ENCODE assay signal across 22 cellular contexts in genomic region chr10:16811765-16812164, GRCh38.
"Had no signal": no experiment of that assay in that cellular context is flagged by ENCODE, and none has a peak within 500 bp of the region (broad histone marks: within the 10 kb centered on the region; RNA-seq: fewer than 3 reads in every experiment).

No MANE protein-coding gene starts in this region.

- H3K4me3 Mint-ChIP-seq: activated CD4-positive, alpha-beta T cell treated with anti-CD3 and anti-CD28 coated beads for 36 hours; activated naive CD4-positive, alpha-beta T cell treated with anti-CD3 and anti-CD28 coated beads for 36 hours; naive thymus-derived CD4-positive, alpha-beta T cell; stimulated activated naive CD8-positive, alpha-beta T cell treated with anti-CD3 and anti-CD28 coated beads, Interleukin-15, amount 100 ng/mL, for 72 hours had no signal

- ATAC-seq: activated CD4-positive, alpha-beta T cell treated with anti-CD3 and anti-CD28 coated beads for 36 hours; esophagus mucosa; lower lobe of right lung; naive thymus-derived CD4-positive, alpha-beta T cell; psoas muscle; stimulated activated naive CD8-positive, alpha-beta T cell treated with anti-CD3 and anti-CD28 coated beads, Interleukin-15, amount 100 ng/mL, for 72 hours had no signal

- DNase-seq: activated CD4-positive, alpha-beta T cell treated with anti-CD3 and anti-CD28 coated beads for 36 hours; activated CD4-positive, alpha-beta T cell treated with anti-CD3 and anti-CD28 coated beads, Interleukin-2, amount 50 U/mL, for 4 hours; activated naive CD4-positive, alpha-beta T cell treated with anti-CD3 and anti-CD28 coated beads for 36 hours; activated T-cell treated with anti-CD3 and anti-CD28 coated beads, Interleukin-2, amount 50 U/mL, for 48 hours; amygdala; dermis blood vessel endothelial cell; effector CD8-positive, alpha-beta T cell; foreskin melanocyte; glutamatergic neuron; lower lobe of right lung; naive thymus-derived CD4-positive, alpha-beta T cell; ovary; psoas muscle; spleen; stimulated activated CD4-positive, alpha-beta T cell treated with anti-CD3 and anti-CD28 coated beads, Interleukin-4, amount 100 ng/mL, for 1 hour; stimulated activated naive CD8-positive, alpha-beta T cell treated with anti-CD3 and anti-CD28 coated beads, Interleukin-15, amount 100 ng/mL, for 72 hours; T-helper 1 cell; T-helper 9 cell; tibial artery had no signal

- H3K4me3 ChIP-seq: cardiac muscle cell, lower lobe of right lung, ovary, psoas muscle, right atrium auricular region, spleen, tibial artery had no signal

- H3K36me3 ChIP-seq: cardiac muscle cell, lower lobe of right lung, ovary, right atrium auricular region had no signal

- H3K27me3 ChIP-seq: cardiac muscle cell, ovary, right atrium auricular region, spleen, tibial artery had no signal

- H3K9me3 ChIP-seq: lower lobe of right lung, ovary, psoas muscle, right atrium auricular region, spleen, tibial artery had no signal

- H3K9me3 Mint-ChIP-seq: activated naive CD4-positive, alpha-beta T cell treated with anti-CD3 and anti-CD28 coated beads for 36 hours; naive thymus-derived CD4-positive, alpha-beta T cell; stimulated activated naive CD8-positive, alpha-beta T cell treated with anti-CD3 and anti-CD28 coated beads, Interleukin-15, amount 100 ng/mL, for 72 hours had no signal

- H3K27ac ChIP-seq: cardiac muscle cell, lower lobe of right lung, ovary, psoas muscle, right atrium auricular region, spleen, tibial artery had no signal

- H3K27ac Mint-ChIP-seq: activated CD4-positive, alpha-beta T cell treated with anti-CD3 and anti-CD28 coated beads for 36 hours; activated naive CD4-positive, alpha-beta T cell treated with anti-CD3 and anti-CD28 coated beads for 36 hours; stimulated activated naive CD8-positive, alpha-beta T cell treated with anti-CD3 and anti-CD28 coated beads, Interleukin-15, amount 100 ng/mL, for 72 hours had no signal
